ENCODE assay signal across 8 cellular contexts in genomic region chr22:19940536-19941364, GRCh38. TPM values are rescaled to one million over a fixed set of nuclear protein-coding genes. Genes with fewer than 3 reads are reported as not detected.
DNase-seq lines count a peak whose midpoint lies in the region; ATAC-seq and TF ChIP-seq lines count a peak whose summit lies in the region.

No MANE protein-coding gene starts in this region.

- peaks cover 35% of the 10 kb centered on the region for H3K4me1 Mint-ChIP-seq in activated CD4-positive, alpha-beta memory T cell treated with anti-CD3 and anti-CD28 coated beads, Interleukin-2, amount 10 ng/mL, durations not matched to agents 7 days and 5 days
- peaks cover 44% of the 10 kb centered on the region for H3K4me1 Mint-ChIP-seq in stimulated activated naive CD8-positive, alpha-beta T cell treated with anti-CD3 and anti-CD28 coated beads, Interleukin-15, amount 100 ng/mL, for 72 hours

- H3K4me1 ChIP-seq in HEK293 (ENCODE audit: control insufficient read depth, insufficient read depth, low read length) (peaks cover 4% of the 10 kb centered on the region; the same call in 1 of the 2 replicates), right cardiac atrium (ENCODE audit: control insufficient read depth, insufficient read depth, low read length) (peaks cover 4% of the 10 kb centered on the region)

- intact Hi-C loops in right cardiac atrium (cut with DNase I), result no loop called here

- POLR2A ChIA-PET in HEK293 (lab: Yijun Ruan, JAX), result interaction anchor here (1.1 kb wide), 1 partner anchor 217 kb away, joined by 4 read pairs; no protein-coding TSS in a partner anchor
- POLR2A ChIA-PET in activated CD4-positive, alpha-beta memory T cell treated with anti-CD3 and anti-CD28 coated beads, Interleukin-2, amount 10 ng/mL, durations not matched to agents 7 days and 5 days (lab: Charles Lee), result interaction anchor here (1.0 to 2.7 kb wide), 5 partner anchors 15 to 85 kb away, joined by 3 to 11 read pairs (median 5); partner anchors contain the start of genes GNB1L and RTL10

- H3K36me3 Mint-ChIP-seq in activated CD4-positive, alpha-beta memory T cell treated with anti-CD3 and anti-CD28 coated beads, Interleukin-2, amount 10 ng/mL, durations not matched to agents 7 days and 5 days (ENCODE audit: low read depth), result peaks cover 25% of the 10 kb centered on the region

- peaks cover 9% of the 10 kb centered on the region for H3K9me3 Mint-ChIP-seq in activated CD4-positive, alpha-beta memory T cell treated with anti-CD3 and anti-CD28 coated beads, Interleukin-2, amount 10 ng/mL, durations not matched to agents 7 days and 5 days
- peaks cover 8 to 15% of the 10 kb centered on the region in 2 donors for H3K9me3 Mint-ChIP-seq in stimulated activated naive CD8-positive, alpha-beta T cell treated with anti-CD3 and anti-CD28 coated beads, Interleukin-15, amount 100 ng/mL, for 72 hours

- peaks cover 0 to 3% of the 10 kb centered on the region in 2 experiments; a peak in 1 of 3 replicates for H3K36me3 ChIP-seq in HEK293 (ENCODE audit: control insufficient read depth in 2 of 2, insufficient read depth in 1 of 2, low read length in 2 of 2)

- CTCF ChIA-PET in HEK293 (lab: Yijun Ruan, JAX), result interaction anchor here (0.6 to 4.5 kb wide), 3 partner anchors 13 to 220 kb away, joined by 4 to 33 read pairs (median 7); no protein-coding TSS in a partner anchor
- CTCF ChIA-PET in activated CD4-positive, alpha-beta memory T cell treated with anti-CD3 and anti-CD28 coated beads, Interleukin-2, amount 10 ng/mL, durations not matched to agents 7 days and 5 days (lab: Charles Lee), result interaction anchor here (1.4 to 1.9 kb wide), 2 partner anchors 210 kb away, joined by 4 read pairs; no protein-coding TSS in a partner anchor

- no peaks in the 10 kb centered on the region for H3K9me3 ChIP-seq in HEK293 (ENCODE audit: control insufficient read depth, insufficient read depth, low read depth, low read length)
- H3K9me3 ChIP-seq in right cardiac atrium (ENCODE audit: control insufficient read depth, low read length), result no peaks in the 10 kb centered on the region

- H3K27me3 Mint-ChIP-seq in activated CD4-positive, alpha-beta memory T cell treated with anti-CD3 and anti-CD28 coated beads, Interleukin-2, amount 10 ng/mL, durations not matched to agents 7 days and 5 days, result no peaks in the 10 kb centered on the region
- H3K27me3 Mint-ChIP-seq in stimulated activated naive CD8-positive, alpha-beta T cell treated with anti-CD3 and anti-CD28 coated beads, Interleukin-15, amount 100 ng/mL, for 72 hours, result no peaks in the 10 kb centered on the region

- 70% methylated on average over 21 of the region's 21 CpGs for WGBS in right cardiac atrium

- H3K4me3 ChIP-seq in HEK293 (ENCODE audit: low read depth, low read length), result peak overlapping the region; percentile 79
- peak overlapping the region; percentile 92 for H3K4me3 ChIP-seq in right cardiac atrium (ENCODE audit: low read length)

- TF ChIP-seq CTCF in HEK293 (tag by site-specific recombination; IDR thresholded peaks at IDR 0.05), result no peak
- TF ChIP-seq CTCF in GM10266 (IDR thresholded peaks at IDR 0.05; ENCODE audit: control insufficient read depth, insufficient read depth, low read depth, missing control alignments), result no peak

- ATAC-seq in right cardiac atrium (peak in 1 of 2 donors; percentile 12), GM19395 (IDR thresholded peaks at IDR 0.05; ENCODE audit: unreplicated experiment) (no peak)
- peak; percentile 13 for ATAC-seq in stimulated activated naive CD8-positive, alpha-beta T cell treated with anti-CD3 and anti-CD28 coated beads, Interleukin-15, amount 100 ng/mL, for 72 hours

- DNase-seq in activated CD4-positive, alpha-beta memory T cell treated with anti-CD3 and anti-CD28 coated beads, Interleukin-2, amount 10 ng/mL, durations not matched to agents 7 days and 5 days, result no peak
- peak in 1 of 3 donors; percentile 52 for DNase-seq in right cardiac atrium
- DNase-seq in stimulated activated naive CD8-positive, alpha-beta T cell treated with anti-CD3 and anti-CD28 coated beads, Interleukin-15, amount 100 ng/mL, for 72 hours, result no peak
- DNase-seq in foreskin melanocyte, result no peak
- DNase-seq in NCI-H69 (lab: John Stamatoyannopoulos, UW), result no peak
- DNase-seq in GM10266 (ENCODE audit: extremely low spot score), result no peak

- H3K4me3 Mint-ChIP-seq in activated CD4-positive, alpha-beta memory T cell treated with anti-CD3 and anti-CD28 coated beads, Interleukin-2, amount 10 ng/mL, durations not matched to agents 7 days and 5 days, result peak overlapping the region; percentile 91
- peak overlapping the region; percentile 96 to 97 for H3K4me3 Mint-ChIP-seq in stimulated activated naive CD8-positive, alpha-beta T cell treated with anti-CD3 and anti-CD28 coated beads, Interleukin-15, amount 100 ng/mL, for 72 hours

- peak overlapping the region; percentile 68 for H3K27ac Mint-ChIP-seq in activated CD4-positive, alpha-beta memory T cell treated with anti-CD3 and anti-CD28 coated beads, Interleukin-2, amount 10 ng/mL, durations not matched to agents 7 days and 5 days
- H3K27ac Mint-ChIP-seq in stimulated activated naive CD8-positive, alpha-beta T cell treated with anti-CD3 and anti-CD28 coated beads, Interleukin-15, amount 100 ng/mL, for 72 hours, result peak overlapping the region; percentile 97 to 98

- H3K27ac ChIP-seq in HEK293 (ENCODE audit: extremely low read depth, low read depth, low read length) (peak overlapping the region; percentile 81), right cardiac atrium (ENCODE audit: low read length) (no peak overlapping the region)

- no peaks in the 10 kb centered on the region for H3K27me3 ChIP-seq in right cardiac atrium (ENCODE audit: control insufficient read depth, insufficient read depth)

TF ChIP-seq in HEK293, 187 proteins besides CTCF, POLR2A, EP300 and RAD21 (continues in another document):
- no peak for TF ChIP-seq ZNF350 (tag by site-specific recombination; IDR thresholded peaks at IDR 0.05)
- no peak for TF ChIP-seq ZNF398 (tag by site-specific recombination; IDR thresholded peaks at IDR 0.05)
- no peak for TF ChIP-seq ZNF513 (tag by site-specific recombination; IDR thresholded peaks at IDR 0.05)
- no peak for TF ChIP-seq KLF8 (tag by site-specific recombination; IDR thresholded peaks at IDR 0.05)
- no peak for TF ChIP-seq ZNF221 (tag by site-specific recombination; IDR thresholded peaks at IDR 0.05; ENCODE audit: borderline replicate concordance)
- TF ChIP-seq ZBTB8A (tag by site-specific recombination; IDR thresholded peaks at IDR 0.05), result no peak
- TF ChIP-seq ZBTB49 (tag by site-specific recombination; IDR thresholded peaks at IDR 0.05; ENCODE audit: low read depth), result no peak
- TF ChIP-seq YY2 (tag by site-specific recombination; IDR thresholded peaks at IDR 0.05), result no peak
- TF ChIP-seq ZNF114 (tag by site-specific recombination; IDR thresholded peaks at IDR 0.05), result no peak
- TF ChIP-seq GLIS2 (tag by site-specific recombination; IDR thresholded peaks at IDR 0.05), result peak; percentile 45; the same call in 1 of the 2 replicates
- no peak for TF ChIP-seq ZFHX2 (tag by site-specific recombination; conservative IDR thresholded peaks at IDR 0.05)

RNA-seq across cellular contexts. Expression of gene COMT, which starts 0.8 kb away (rescaled TPM):
- 10 to 100 TPM; 78.7 to 79.3 TPM for total RNA-seq in activated CD4-positive, alpha-beta memory T cell treated with anti-CD3 and anti-CD28 coated beads, Interleukin-2, amount 10 ng/mL, durations not matched to agents 7 days and 5 days
- 10 to 100 TPM; 69.6 to 89.3 (median 84.4) TPM for total RNA-seq in right cardiac atrium
- polyA plus RNA-seq in right cardiac atrium, result 102 TPM

RNA-seq across cellular contexts. Expression of gene TXNRD2, which starts 0.9 kb away (rescaled TPM):
- total RNA-seq in activated CD4-positive, alpha-beta memory T cell treated with anti-CD3 and anti-CD28 coated beads, Interleukin-2, amount 10 ng/mL, durations not matched to agents 7 days and 5 days, result 10 to 100 TPM; 18.9 to 19.1 TPM
- 10 to 100 TPM; 18.7 to 28.5 (median 26.0) TPM for total RNA-seq in right cardiac atrium
- polyA plus RNA-seq in right cardiac atrium, result 32.9 TPM
